In genomic region chr6:3518356-3518841, GRCh38 we compare ENCODE assay signal across 10 cellular contexts.
DNase-seq lines count a peak whose midpoint lies in the region; ATAC-seq and TF ChIP-seq lines count a peak whose summit lies in the region.
"Had no signal": no experiment of that assay in that cellular context is flagged by ENCODE, and none has a peak within 500 bp of the region (broad histone marks: within the 10 kb centered on the region; RNA-seq: fewer than 3 reads in every experiment).

No MANE protein-coding gene starts in this region.

- peaks cover 27% of the 10 kb centered on the region for H3F3A ChIP-seq in PC-9 (ENCODE audit: insufficient read depth, low read depth)

- no peaks in the 10 kb centered on the region for H4K20me1 ChIP-seq in PC-9 (ENCODE audit: insufficient read depth)

- H3K36me3 ChIP-seq in PC-9 (ENCODE audit: low read depth) (no peaks in the 10 kb centered on the region), prostate gland (no peaks in the 10 kb centered on the region)

- H3K9me3 ChIP-seq in PC-9 (ENCODE audit: insufficient read depth, low read depth) = no peaks in the 10 kb centered on the region
- no peaks in the 10 kb centered on the region for H3K9me3 ChIP-seq in prostate gland

- no peaks in the 10 kb centered on the region for H3K79me2 ChIP-seq in PC-9 (ENCODE audit: low read depth)

- intact Hi-C loops in PC-9 (cut with micrococcal nuclease; ENCODE audit: unreplicated experiment) = loop anchor here (2.0 to 5.0 kb wide), 2 partner anchors 18 to 61 kb away; partner anchors contain the start of gene SLC22A23
- intact Hi-C loops in prostate gland (cut with DNase I) = no loop called here

- H3K9me2 ChIP-seq in PC-9 (ENCODE audit: insufficient read depth) = no peaks in the 10 kb centered on the region

- no peak for TF ChIP-seq POLR2A in prostate gland (IDR thresholded peaks at IDR 0.05)

- POLR2A ChIA-PET in PC-9 (lab: Charles Lee; ENCODE audit: unreplicated experiment) = interaction anchor here (0.6 kb wide), 1 partner anchor 61 kb away, joined by 3 read pairs; the partner anchor contains the start of gene SLC22A23

- peak overlapping the region; percentile 31; the same call in 1 of the 2 replicates for H3K4me3 ChIP-seq in PC-9
- H3K4me3 ChIP-seq in prostate gland = no peak overlapping the region

- H3K4me1 ChIP-seq in PC-9 (replicated peaks; ENCODE audit: insufficient read depth) (peaks cover 51% of the 10 kb centered on the region), prostate gland (replicated peaks) (no peaks in the 10 kb centered on the region)

- no peak overlapping the region for H2AFZ ChIP-seq in PC-9

- WGBS in prostate gland = 31% methylated on average over 12 of the region's 12 CpGs

- peak overlapping the region; percentile 79 for H3K4me2 ChIP-seq in PC-9

- H3K27me3 ChIP-seq in PC-9 (ENCODE audit: insufficient read depth, low read depth) (no peaks in the 10 kb centered on the region), prostate gland (replicated peaks; ENCODE audit: insufficient read depth) (no peaks in the 10 kb centered on the region)

- DNase-seq in ELF-1 (ENCODE audit: low read depth, low spot score) (peak; percentile 86), PC-9 (peak; percentile 85 to 90), epithelial cell of prostate (ENCODE audit: low read depth, low spot score) (peak; percentile 70), prostate gland (ENCODE audit: low spot score) (peak; percentile 53), NCI-H526 (lab: John Stamatoyannopoulos, UW) (no peak)
- no peak for DNase-seq in stimulated activated naive CD8-positive, alpha-beta T cell treated with anti-CD3 and anti-CD28 coated beads, Interleukin-15, Interleukin-2, amounts not matched to agents 100 U/mL and 50 U/mL, for 24 hours
- no peak for DNase-seq in activated effector memory CD4-positive, alpha-beta T cell treated with anti-CD3 and anti-CD28 coated beads, Interleukin-2, amount 50 U/mL, for 16 hours
- DNase-seq: activated T-cell treated with anti-CD3 and anti-CD28 coated beads, Interleukin-2, amount 50 U/mL, for 4 hours; hypothalamus had no signal

- TF ChIP-seq CTCF in PC-9 (conservative IDR thresholded peaks at IDR 0.05) (no peak), prostate gland (IDR thresholded peaks at IDR 0.05) (no peak)

- CTCF ChIA-PET in PC-9 (lab: Charles Lee) = interaction anchor here (0.5 to 1.2 kb wide), 2 partner anchors 9 to 220 kb away, joined by 3 to 6 read pairs; no protein-coding TSS in a partner anchor

- no TSS peak for BruUV-seq in PC-9 (replicated peaks; lab: Mats Ljungman, UMichigan)

- ATAC-seq in stimulated activated naive CD8-positive, alpha-beta T cell treated with anti-CD3 and anti-CD28 coated beads, Interleukin-15, Interleukin-2, amounts not matched to agents 100 U/mL and 50 U/mL, for 24 hours = no peak
- ATAC-seq in HG02588 (IDR thresholded peaks at IDR 0.05; ENCODE audit: unreplicated experiment) = no peak
- ATAC-seq: activated T-cell treated with anti-CD3 and anti-CD28 coated beads, Interleukin-2, amount 50 U/mL, for 4 hours had no signal

- H3K27ac ChIP-seq in PC-9 (peak overlapping the region; percentile 71), epithelial cell of prostate (peak overlapping the region; percentile 54), prostate gland (no peak overlapping the region)

Comparison
In these comparisons a context has a peak if more than half of its experiments do, and no peak if none do; other contexts are left out.
1. DNase-seq: peak in ELF-1 (single experiment), PC-9 (2 of 2), epithelial cell of prostate (single experiment) and prostate gland (single experiment); none in stimulated activated naive CD8-positive, alpha-beta T cell treated with anti-CD3 and anti-CD28 coated beads, Interleukin-15, Interleukin-2, amounts not matched to agents 100 U/mL and 50 U/mL, for 24 hours (single experiment), NCI-H526 (0 of 2) and activated effector memory CD4-positive, alpha-beta T cell treated with anti-CD3 and anti-CD28 coated beads, Interleukin-2, amount 50 U/mL, for 16 hours (single experiment).
2. H3K27ac ChIP-seq: peak in PC-9 (single experiment) and epithelial cell of prostate (single experiment); none in prostate gland (0 of 2).